In genomic region chr14:70906785-70907171, GRCh38 we compare ENCODE assay signal across 8 cellular contexts. TPM values are rescaled to one million over a fixed set of nuclear protein-coding genes. Genes with fewer than 3 reads are reported as not detected.
DNase-seq lines count a peak whose midpoint lies in the region; ATAC-seq and TF ChIP-seq lines count a peak whose summit lies in the region.

No MANE protein-coding gene starts in this region.

- H3K4me1 Mint-ChIP-seq in naive thymus-derived CD4-positive, alpha-beta T cell, result peaks cover 44 to 74% (median 66%) of the 10 kb centered on the region in 7 donors

- H3K27ac Mint-ChIP-seq in naive thymus-derived CD4-positive, alpha-beta T cell, result peak overlapping the region; percentile 93 to 99 (median 97)

- H3K36me3 ChIP-seq in GM06990 (ENCODE audit: control insufficient read depth, insufficient read depth, low read length), result no peaks in the 10 kb centered on the region
- H3K36me3 ChIP-seq in naive thymus-derived CD4-positive, alpha-beta T cell (ENCODE audit: control insufficient read depth in 2 of 3, insufficient read depth in 3 of 3, low read length in 3 of 3), result peaks cover 0 to 5% (median 0%) of the 10 kb centered on the region in 3 experiments

- peaks cover 0 to 10% (median 0%) of the 10 kb centered on the region in 5 donors for H3K36me3 Mint-ChIP-seq in naive thymus-derived CD4-positive, alpha-beta T cell

- H3K4me1 ChIP-seq in naive thymus-derived CD4-positive, alpha-beta T cell (ENCODE audit: control insufficient read depth in 2 of 2, insufficient read depth in 2 of 2, low read length in 2 of 2), result peaks cover 9 to 34% of the 10 kb centered on the region in 2 donors

- no peak for TF ChIP-seq POLR2A in NB4 (IDR thresholded peaks at IDR 0.05; ENCODE audit: extremely low read depth, insufficient read length)

- DNase-seq in GM06990 (ENCODE audit: extremely low read depth, insufficient read length) (no peak), NB4 (ENCODE audit: low read depth) (no peak), dorsolateral prefrontal cortex (no peak), superior temporal gyrus (ENCODE audit: extremely low spot score) (no peak), NCI-H226 (no peak), NCI-H187 treated with DMSO at 0.1 percent for 48 hours (lab: John Stamatoyannopoulos, UW) (no peak), SKM-1 (lab: John Stamatoyannopoulos, UW; ENCODE audit: unreplicated experiment) (no peak)
- no peak for DNase-seq in naive thymus-derived CD4-positive, alpha-beta T cell

- no peaks in the 10 kb centered on the region for H3K27me3 Mint-ChIP-seq in naive thymus-derived CD4-positive, alpha-beta T cell

- no peaks in the 10 kb centered on the region for H3K9me3 Mint-ChIP-seq in naive thymus-derived CD4-positive, alpha-beta T cell

- CTCF ChIA-PET in naive thymus-derived CD4-positive, alpha-beta T cell (lab: Charles Lee), result interaction anchor here (0.9 to 4.5 kb wide), 26 partner anchors 9 to 98 kb away, joined by 3 to 114 read pairs (median 8); partner anchors contain the start of gene MAP3K9

- POLR2A ChIA-PET in naive thymus-derived CD4-positive, alpha-beta T cell (lab: Charles Lee), result interaction anchor here (1.0 to 5.3 kb wide), 23 partner anchors 9 to 249 kb away, joined by 3 to 104 read pairs (median 5); partner anchors contain the start of gene MAP3K9

- peak overlapping the region; percentile 87 to 99 (median 92) for H3K4me3 Mint-ChIP-seq in naive thymus-derived CD4-positive, alpha-beta T cell

- no peaks in the 10 kb centered on the region for H3K27me3 ChIP-seq in GM06990 (replicated peaks; ENCODE audit: control insufficient read depth, insufficient read depth, low read length)
- H3K27me3 ChIP-seq in dorsolateral prefrontal cortex, result no peaks in the 10 kb centered on the region
- H3K27me3 ChIP-seq in naive thymus-derived CD4-positive, alpha-beta T cell (ENCODE audit: control insufficient read depth in 2 of 2, insufficient read depth in 2 of 2, low read length in 2 of 2), result no peaks in the 10 kb centered on the region

- intact Hi-C loops in dorsolateral prefrontal cortex (cut with DNase I), result loop anchor here (2.0 to 5.0 kb wide), 5 partner anchors 51 to 84 kb away; no protein-coding TSS in a partner anchor
- intact Hi-C loops in naive thymus-derived CD4-positive, alpha-beta T cell (cut with micrococcal nuclease), result loop anchor here (1.0 to 10.0 kb wide), 14 partner anchors 13 to 418 kb away; partner anchors contain the start of genes MAP3K9 (in 2 of the 2), SIPA1L1 (in 2 of the 2) and TTC9 (in 1 of the 2)

- H3K9me3 ChIP-seq in naive thymus-derived CD4-positive, alpha-beta T cell (ENCODE audit: control insufficient read depth in 2 of 3, low read length in 3 of 3), result no peaks in the 10 kb centered on the region

- peak overlapping the region; percentile 90 for H3K4me3 ChIP-seq in GM06990 (replicated peaks; ENCODE audit: low read depth, low read length)
- peak overlapping the region; percentile 65 for H3K4me3 ChIP-seq in NB4 (ENCODE audit: low read depth, low read length)
- peak overlapping the region; percentile 56 to 98 (median 90) for H3K4me3 ChIP-seq in dorsolateral prefrontal cortex
- H3K4me3 ChIP-seq in naive thymus-derived CD4-positive, alpha-beta T cell (ENCODE audit: low read length), result peak overlapping the region; percentile 75

- peak overlapping the region; percentile 62 to 98 (median 91) for H3K27ac ChIP-seq in dorsolateral prefrontal cortex
- peak overlapping the region; percentile 87 for H3K27ac ChIP-seq in naive thymus-derived CD4-positive, alpha-beta T cell (ENCODE audit: low read depth, low read length)

- no peak for TF ChIP-seq CTCF in GM06990 (IDR thresholded peaks at IDR 0.05; ENCODE audit: insufficient read depth, low read length, poor library complexity, severe bottlenecking)
- no peak for TF ChIP-seq CTCF in NB4 (IDR thresholded peaks at IDR 0.05; ENCODE audit: low read depth, low read length)
- TF ChIP-seq CTCF in dorsolateral prefrontal cortex (IDR thresholded peaks at IDR 0.05 in 54 of 56, conservative IDR thresholded peaks at IDR 0.05 in 2 of 56; ENCODE audit: low read depth in 1 of 56, partially characterized antibody in 56 of 56), result no peak

- no peak for ATAC-seq in naive thymus-derived CD4-positive, alpha-beta T cell

RNA-seq across cellular contexts. Expression of gene PCNX1, which starts 0.5 kb away (rescaled TPM):
- total RNA-seq in dorsolateral prefrontal cortex, result 100 to 1,000 TPM in 5 of 120 experiments, 10 to 100 TPM in 115; 61.9 to 138 (median 81.6) TPM
- total RNA-seq in naive thymus-derived CD4-positive, alpha-beta T cell, result 100 to 1,000 TPM in 4 of 5 experiments, 10 to 100 TPM in 1; 80.8 to 114 (median 112) TPM
- 10 to 100 TPM; 11.2 to 12.2 TPM for polyA plus RNA-seq in naive thymus-derived CD4-positive, alpha-beta T cell
